1 cellular context compared by ENCODE assay signal in the genomic region with DNA sequence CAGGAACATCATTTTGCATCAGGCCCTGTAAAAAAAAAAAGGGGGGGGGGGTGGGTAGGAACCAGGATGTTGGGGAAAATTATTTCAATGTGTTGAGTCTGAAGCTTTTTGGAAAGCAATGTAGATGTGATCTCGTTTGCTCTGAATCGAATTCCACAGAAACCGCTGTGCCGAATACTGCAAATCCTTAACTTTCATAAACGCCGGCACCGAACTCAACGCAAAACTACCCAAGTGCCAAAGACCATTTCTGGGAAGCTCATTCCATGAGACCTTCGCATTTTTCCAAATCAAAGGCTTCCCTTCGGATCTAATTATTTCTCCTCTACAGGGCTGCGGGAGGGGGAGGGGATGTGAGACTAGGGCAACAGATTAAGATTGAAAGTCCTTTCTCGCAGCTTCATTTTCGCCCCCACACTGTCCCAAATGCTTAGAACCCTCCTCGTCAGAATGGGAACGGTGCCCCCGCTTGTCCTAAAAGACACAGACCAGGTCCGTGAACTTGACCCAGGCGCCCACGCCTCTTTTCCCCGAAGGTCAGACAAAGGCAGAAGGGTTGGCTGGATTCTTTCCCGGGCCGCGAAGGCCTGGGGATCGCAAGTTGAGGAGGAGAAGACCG.
TF ChIP-seq lines count a peak whose summit lies in the region.

No MANE protein-coding gene starts in this region.

TF ChIP-seq in WTC11, 78 proteins besides CTCF, POLR2A, EP300 and RAD21 (continued from another document):
- TF ChIP-seq, protein P1, sequence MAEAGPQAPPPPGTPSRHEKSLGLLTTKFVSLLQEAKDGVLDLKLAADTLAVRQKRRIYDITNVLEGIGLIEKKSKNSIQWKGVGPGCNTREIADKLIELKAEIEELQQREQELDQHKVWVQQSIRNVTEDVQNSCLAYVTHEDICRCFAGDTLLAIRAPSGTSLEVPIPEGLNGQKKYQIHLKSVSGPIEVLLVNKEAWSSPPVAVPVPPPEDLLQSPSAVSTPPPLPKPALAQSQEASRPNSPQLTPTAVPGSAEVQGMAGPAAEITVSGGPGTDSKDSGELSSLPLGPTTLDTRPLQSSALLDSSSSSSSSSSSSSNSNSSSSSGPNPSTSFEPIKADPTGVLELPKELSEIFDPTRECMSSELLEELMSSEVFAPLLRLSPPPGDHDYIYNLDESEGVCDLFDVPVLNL (CRISPR knock-in tag; IDR thresholded peaks at IDR 0.05; ENCODE audit: borderline replicate concordance, low read depth), result no peak
- TF ChIP-seq, protein P2, sequence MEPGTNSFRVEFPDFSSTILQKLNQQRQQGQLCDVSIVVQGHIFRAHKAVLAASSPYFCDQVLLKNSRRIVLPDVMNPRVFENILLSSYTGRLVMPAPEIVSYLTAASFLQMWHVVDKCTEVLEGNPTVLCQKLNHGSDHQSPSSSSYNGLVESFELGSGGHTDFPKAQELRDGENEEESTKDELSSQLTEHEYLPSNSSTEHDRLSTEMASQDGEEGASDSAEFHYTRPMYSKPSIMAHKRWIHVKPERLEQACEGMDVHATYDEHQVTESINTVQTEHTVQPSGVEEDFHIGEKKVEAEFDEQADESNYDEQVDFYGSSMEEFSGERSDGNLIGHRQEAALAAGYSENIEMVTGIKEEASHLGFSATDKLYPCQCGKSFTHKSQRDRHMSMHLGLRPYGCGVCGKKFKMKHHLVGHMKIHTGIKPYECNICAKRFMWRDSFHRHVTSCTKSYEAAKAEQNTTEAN (CRISPR knock-in tag; IDR thresholded peaks at IDR 0.05), result no peak
- TF ChIP-seq, protein P3, sequence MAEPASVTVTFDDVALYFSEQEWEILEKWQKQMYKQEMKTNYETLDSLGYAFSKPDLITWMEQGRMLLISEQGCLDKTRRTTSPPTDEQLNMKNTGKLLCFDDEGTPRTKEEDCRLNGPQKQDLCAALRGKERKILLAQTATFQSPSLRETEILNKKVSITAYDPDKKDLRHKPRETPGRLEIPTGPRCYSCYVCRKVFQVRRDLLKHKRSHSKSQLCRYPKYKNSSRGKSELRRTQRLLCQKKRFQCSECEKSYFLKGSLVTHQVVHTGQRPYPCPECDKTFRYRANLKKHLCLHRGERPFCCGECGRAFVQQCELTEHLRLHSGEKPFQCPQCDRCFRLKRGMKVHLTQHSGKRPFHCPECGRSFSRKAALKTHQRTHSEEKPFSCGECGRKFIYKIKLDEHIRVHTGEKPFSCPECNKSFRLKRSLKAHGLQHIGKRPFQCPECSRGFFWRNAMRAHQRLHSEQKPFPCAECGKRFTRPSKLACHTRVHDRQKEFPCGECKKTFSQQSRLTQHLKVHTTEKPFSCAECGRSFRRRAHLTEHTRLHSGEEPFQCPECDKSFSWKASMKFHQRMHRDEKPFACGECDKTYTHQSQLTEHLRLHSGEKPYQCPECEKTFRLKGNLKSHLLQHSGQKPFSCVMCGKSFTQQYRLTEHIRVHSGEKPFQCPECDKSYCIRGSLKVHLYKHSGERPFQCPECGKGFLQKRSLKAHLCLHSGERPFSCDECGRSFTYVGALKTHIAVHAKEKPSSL (CRISPR knock-in tag; conservative IDR thresholded peaks at IDR 0.05), result no peak
- TF ChIP-seq, protein P4, sequence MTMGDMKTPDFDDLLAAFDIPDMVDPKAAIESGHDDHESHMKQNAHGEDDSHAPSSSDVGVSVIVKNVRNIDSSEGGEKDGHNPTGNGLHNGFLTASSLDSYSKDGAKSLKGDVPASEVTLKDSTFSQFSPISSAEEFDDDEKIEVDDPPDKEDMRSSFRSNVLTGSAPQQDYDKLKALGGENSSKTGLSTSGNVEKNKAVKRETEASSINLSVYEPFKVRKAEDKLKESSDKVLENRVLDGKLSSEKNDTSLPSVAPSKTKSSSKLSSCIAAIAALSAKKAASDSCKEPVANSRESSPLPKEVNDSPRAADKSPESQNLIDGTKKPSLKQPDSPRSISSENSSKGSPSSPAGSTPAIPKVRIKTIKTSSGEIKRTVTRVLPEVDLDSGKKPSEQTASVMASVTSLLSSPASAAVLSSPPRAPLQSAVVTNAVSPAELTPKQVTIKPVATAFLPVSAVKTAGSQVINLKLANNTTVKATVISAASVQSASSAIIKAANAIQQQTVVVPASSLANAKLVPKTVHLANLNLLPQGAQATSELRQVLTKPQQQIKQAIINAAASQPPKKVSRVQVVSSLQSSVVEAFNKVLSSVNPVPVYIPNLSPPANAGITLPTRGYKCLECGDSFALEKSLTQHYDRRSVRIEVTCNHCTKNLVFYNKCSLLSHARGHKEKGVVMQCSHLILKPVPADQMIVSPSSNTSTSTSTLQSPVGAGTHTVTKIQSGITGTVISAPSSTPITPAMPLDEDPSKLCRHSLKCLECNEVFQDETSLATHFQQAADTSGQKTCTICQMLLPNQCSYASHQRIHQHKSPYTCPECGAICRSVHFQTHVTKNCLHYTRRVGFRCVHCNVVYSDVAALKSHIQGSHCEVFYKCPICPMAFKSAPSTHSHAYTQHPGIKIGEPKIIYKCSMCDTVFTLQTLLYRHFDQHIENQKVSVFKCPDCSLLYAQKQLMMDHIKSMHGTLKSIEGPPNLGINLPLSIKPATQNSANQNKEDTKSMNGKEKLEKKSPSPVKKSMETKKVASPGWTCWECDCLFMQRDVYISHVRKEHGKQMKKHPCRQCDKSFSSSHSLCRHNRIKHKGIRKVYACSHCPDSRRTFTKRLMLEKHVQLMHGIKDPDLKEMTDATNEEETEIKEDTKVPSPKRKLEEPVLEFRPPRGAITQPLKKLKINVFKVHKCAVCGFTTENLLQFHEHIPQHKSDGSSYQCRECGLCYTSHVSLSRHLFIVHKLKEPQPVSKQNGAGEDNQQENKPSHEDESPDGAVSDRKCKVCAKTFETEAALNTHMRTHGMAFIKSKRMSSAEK (CRISPR knock-in tag; IDR thresholded peaks at IDR 0.05; ENCODE audit: borderline replicate concordance), result no peak
- TF ChIP-seq, protein P5, sequence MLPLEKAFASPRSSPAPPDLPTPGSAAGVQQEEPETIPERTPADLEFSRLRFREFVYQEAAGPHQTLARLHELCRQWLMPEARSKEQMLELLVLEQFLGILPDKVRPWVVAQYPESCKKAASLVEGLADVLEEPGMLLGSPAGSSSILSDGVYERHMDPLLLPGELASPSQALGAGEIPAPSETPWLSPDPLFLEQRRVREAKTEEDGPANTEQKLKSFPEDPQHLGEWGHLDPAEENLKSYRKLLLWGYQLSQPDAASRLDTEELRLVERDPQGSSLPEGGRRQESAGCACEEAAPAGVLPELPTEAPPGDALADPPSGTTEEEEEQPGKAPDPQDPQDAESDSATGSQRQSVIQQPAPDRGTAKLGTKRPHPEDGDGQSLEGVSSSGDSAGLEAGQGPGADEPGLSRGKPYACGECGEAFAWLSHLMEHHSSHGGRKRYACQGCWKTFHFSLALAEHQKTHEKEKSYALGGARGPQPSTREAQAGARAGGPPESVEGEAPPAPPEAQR (CRISPR knock-in tag; IDR thresholded peaks at IDR 0.05), result no peak
